In genomic region chr3:142363936-142364467, GRCh38 we compare ENCODE assay signal across 1 cellular context.
TF ChIP-seq lines count a peak whose summit lies in the region.

No MANE protein-coding gene starts in this region.

TF ChIP-seq in HepG2, 621 proteins besides CTCF, POLR2A, EP300 and RAD21 (continued from another document and continues in another):
- no peak for TF ChIP-seq SOX5 (CRISPR knock-in tag; IDR thresholded peaks at IDR 0.05; ENCODE audit: borderline replicate concordance)
- TF ChIP-seq PTBP1 (IDR thresholded peaks at IDR 0.05; ENCODE audit: low read depth, low read length, poor library complexity, severe bottlenecking): no peak
- no peak for TF ChIP-seq ZNF225 (CRISPR knock-in tag; IDR thresholded peaks at IDR 0.05)
- TF ChIP-seq, protein P1, sequence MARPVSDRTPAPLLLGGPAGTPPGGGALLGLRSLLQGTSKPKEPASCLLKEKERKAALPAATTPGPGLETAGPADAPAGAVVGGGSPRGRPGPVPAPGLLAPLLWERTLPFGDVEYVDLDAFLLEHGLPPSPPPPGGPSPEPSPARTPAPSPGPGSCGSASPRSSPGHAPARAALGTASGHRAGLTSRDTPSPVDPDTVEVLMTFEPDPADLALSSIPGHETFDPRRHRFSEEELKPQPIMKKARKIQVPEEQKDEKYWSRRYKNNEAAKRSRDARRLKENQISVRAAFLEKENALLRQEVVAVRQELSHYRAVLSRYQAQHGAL (CRISPR knock-in tag; IDR thresholded peaks at IDR 0.05; ENCODE audit: not compliant biosample characterization): no peak
- TF ChIP-seq ZFAT (CRISPR knock-in tag; conservative IDR thresholded peaks at IDR 0.05): no peak
- TF ChIP-seq ZBTB7A (CRISPR knock-in tag; IDR thresholded peaks at IDR 0.05): no peak
- TF ChIP-seq FOXA3 (CRISPR knock-in tag; IDR thresholded peaks at IDR 0.05): peak; percentile 23; the same call in 1 of the 2 replicates
- TF ChIP-seq KDM3A (CRISPR knock-in tag; IDR thresholded peaks at IDR 0.05; ENCODE audit: low read depth): no peak
- 0 out of 2 replicates have a peak, but pooled peaks have one; percentile 55 for TF ChIP-seq HNRNPL (IDR thresholded peaks at IDR 0.05; ENCODE audit: low read depth, low read length)
- no peak for TF ChIP-seq XRCC5 (optimal IDR thresholded peaks at IDR 0.05; ENCODE audit: low read length)
- TF ChIP-seq, protein P2, sequence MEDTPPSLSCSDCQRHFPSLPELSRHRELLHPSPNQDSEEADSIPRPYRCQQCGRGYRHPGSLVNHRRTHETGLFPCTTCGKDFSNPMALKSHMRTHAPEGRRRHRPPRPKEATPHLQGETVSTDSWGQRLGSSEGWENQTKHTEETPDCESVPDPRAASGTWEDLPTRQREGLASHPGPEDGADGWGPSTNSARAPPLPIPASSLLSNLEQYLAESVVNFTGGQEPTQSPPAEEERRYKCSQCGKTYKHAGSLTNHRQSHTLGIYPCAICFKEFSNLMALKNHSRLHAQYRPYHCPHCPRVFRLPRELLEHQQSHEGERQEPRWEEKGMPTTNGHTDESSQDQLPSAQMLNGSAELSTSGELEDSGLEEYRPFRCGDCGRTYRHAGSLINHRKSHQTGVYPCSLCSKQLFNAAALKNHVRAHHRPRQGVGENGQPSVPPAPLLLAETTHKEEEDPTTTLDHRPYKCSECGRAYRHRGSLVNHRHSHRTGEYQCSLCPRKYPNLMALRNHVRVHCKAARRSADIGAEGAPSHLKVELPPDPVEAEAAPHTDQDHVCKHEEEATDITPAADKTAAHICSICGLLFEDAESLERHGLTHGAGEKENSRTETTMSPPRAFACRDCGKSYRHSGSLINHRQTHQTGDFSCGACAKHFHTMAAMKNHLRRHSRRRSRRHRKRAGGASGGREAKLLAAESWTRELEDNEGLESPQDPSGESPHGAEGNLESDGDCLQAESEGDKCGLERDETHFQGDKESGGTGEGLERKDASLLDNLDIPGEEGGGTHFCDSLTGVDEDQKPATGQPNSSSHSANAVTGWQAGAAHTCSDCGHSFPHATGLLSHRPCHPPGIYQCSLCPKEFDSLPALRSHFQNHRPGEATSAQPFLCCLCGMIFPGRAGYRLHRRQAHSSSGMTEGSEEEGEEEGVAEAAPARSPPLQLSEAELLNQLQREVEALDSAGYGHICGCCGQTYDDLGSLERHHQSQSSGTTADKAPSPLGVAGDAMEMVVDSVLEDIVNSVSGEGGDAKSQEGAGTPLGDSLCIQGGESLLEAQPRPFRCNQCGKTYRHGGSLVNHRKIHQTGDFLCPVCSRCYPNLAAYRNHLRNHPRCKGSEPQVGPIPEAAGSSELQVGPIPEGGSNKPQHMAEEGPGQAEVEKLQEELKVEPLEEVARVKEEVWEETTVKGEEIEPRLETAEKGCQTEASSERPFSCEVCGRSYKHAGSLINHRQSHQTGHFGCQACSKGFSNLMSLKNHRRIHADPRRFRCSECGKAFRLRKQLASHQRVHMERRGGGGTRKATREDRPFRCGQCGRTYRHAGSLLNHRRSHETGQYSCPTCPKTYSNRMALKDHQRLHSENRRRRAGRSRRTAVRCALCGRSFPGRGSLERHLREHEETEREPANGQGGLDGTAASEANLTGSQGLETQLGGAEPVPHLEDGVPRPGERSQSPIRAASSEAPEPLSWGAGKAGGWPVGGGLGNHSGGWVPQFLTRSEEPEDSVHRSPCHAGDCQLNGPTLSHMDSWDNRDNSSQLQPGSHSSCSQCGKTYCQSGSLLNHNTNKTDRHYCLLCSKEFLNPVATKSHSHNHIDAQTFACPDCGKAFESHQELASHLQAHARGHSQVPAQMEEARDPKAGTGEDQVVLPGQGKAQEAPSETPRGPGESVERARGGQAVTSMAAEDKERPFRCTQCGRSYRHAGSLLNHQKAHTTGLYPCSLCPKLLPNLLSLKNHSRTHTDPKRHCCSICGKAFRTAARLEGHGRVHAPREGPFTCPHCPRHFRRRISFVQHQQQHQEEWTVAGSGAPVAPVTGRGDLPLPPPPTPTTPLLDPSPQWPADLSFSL (CRISPR knock-in tag; IDR thresholded peaks at IDR 0.05): no peak
- TF ChIP-seq TFDP1 (CRISPR knock-in tag; IDR thresholded peaks at IDR 0.05; ENCODE audit: borderline replicate concordance): no peak
- TF ChIP-seq TBX3 (IDR thresholded peaks at IDR 0.05; ENCODE audit: borderline replicate concordance): no peak
- no peak for TF ChIP-seq NFKBIZ (CRISPR knock-in tag; IDR thresholded peaks at IDR 0.05)
- TF ChIP-seq, protein P3, sequence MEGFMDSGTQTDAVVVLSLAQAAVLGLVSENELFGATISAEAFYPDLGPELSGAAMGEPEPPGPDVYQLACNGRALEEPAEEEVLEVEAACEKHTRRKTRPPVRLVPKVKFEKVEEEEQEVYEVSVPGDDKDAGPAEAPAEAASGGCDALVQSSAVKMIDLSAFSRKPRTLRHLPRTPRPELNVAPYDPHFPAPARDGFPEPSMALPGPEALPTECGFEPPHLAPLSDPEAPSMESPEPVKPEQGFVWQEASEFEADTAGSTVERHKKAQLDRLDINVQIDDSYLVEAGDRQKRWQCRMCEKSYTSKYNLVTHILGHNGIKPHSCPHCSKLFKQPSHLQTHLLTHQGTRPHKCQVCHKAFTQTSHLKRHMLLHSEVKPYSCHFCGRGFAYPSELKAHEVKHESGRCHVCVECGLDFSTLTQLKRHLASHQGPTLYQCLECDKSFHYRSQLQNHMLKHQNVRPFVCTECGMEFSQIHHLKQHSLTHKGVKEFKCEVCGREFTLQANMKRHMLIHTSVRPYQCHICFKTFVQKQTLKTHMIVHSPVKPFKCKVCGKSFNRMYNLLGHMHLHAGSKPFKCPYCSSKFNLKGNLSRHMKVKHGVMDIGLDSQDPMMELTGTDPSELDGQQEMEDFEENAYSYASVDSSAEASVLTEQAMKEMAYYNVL (CRISPR knock-in tag; IDR thresholded peaks at IDR 0.05; ENCODE audit: borderline replicate concordance): no peak
- no peak for TF ChIP-seq REXO4 (CRISPR knock-in tag; IDR thresholded peaks at IDR 0.05; ENCODE audit: borderline replicate concordance)
- TF ChIP-seq SMAD9 (CRISPR knock-in tag; IDR thresholded peaks at IDR 0.05): no peak
- TF ChIP-seq PRMT3 (CRISPR knock-in tag; IDR thresholded peaks at IDR 0.05; ENCODE audit: borderline replicate concordance, low read depth): no peak
- no peak for TF ChIP-seq ZNF317 (CRISPR knock-in tag; IDR thresholded peaks at IDR 0.05)
- TF ChIP-seq ZNF232 (CRISPR knock-in tag; IDR thresholded peaks at IDR 0.05; ENCODE audit: borderline replicate concordance): no peak
- TF ChIP-seq SNAPC5 (CRISPR knock-in tag; IDR thresholded peaks at IDR 0.05; ENCODE audit: borderline replicate concordance): no peak
- TF ChIP-seq SKI (IDR thresholded peaks at IDR 0.05; ENCODE audit: partially characterized antibody): no peak
- TF ChIP-seq NFE2L1 (CRISPR knock-in tag; IDR thresholded peaks at IDR 0.05; ENCODE audit: borderline replicate concordance): no peak
- no peak for TF ChIP-seq EEA1 (CRISPR knock-in tag; IDR thresholded peaks at IDR 0.05; ENCODE audit: borderline replicate concordance)
- no peak for TF ChIP-seq YEATS2 (CRISPR knock-in tag; IDR thresholded peaks at IDR 0.05; ENCODE audit: borderline replicate concordance)
- TF ChIP-seq DPF2 (CRISPR knock-in tag; IDR thresholded peaks at IDR 0.05; ENCODE audit: borderline replicate concordance, low read depth): no peak
- no peak for TF ChIP-seq HNF1B (CRISPR knock-in tag; IDR thresholded peaks at IDR 0.05)
- TF ChIP-seq SP5 (CRISPR knock-in tag; IDR thresholded peaks at IDR 0.05; ENCODE audit: borderline replicate concordance, low read depth): peak; percentile 36; the same call in 1 of the 2 replicates
- no peak for TF ChIP-seq HOXA9 (CRISPR knock-in tag; IDR thresholded peaks at IDR 0.05; ENCODE audit: borderline replicate concordance)
- TF ChIP-seq MEIS1 (CRISPR knock-in tag; IDR thresholded peaks at IDR 0.05; ENCODE audit: borderline replicate concordance): no peak
- TF ChIP-seq ZSCAN9 (CRISPR knock-in tag; IDR thresholded peaks at IDR 0.05; ENCODE audit: borderline replicate concordance): no peak
- no peak for TF ChIP-seq ZNF598 (CRISPR knock-in tag; IDR thresholded peaks at IDR 0.05; ENCODE audit: borderline replicate concordance)
- TF ChIP-seq ZBTB21 (CRISPR knock-in tag; IDR thresholded peaks at IDR 0.05): no peak
- no peak for TF ChIP-seq ZNF441 (CRISPR knock-in tag; IDR thresholded peaks at IDR 0.05; ENCODE audit: borderline replicate concordance)
- TF ChIP-seq HNF4A (CRISPR knock-in tag; IDR thresholded peaks at IDR 0.05): no peak
- TF ChIP-seq RERE (CRISPR knock-in tag; IDR thresholded peaks at IDR 0.05; ENCODE audit: low read depth): 0 out of 2 replicates have a peak, but pooled peaks have one; percentile 9
- no peak for TF ChIP-seq PHB2 (IDR thresholded peaks at IDR 0.05; ENCODE audit: partially characterized antibody)
- TF ChIP-seq AHR (CRISPR knock-in tag; IDR thresholded peaks at IDR 0.05): no peak
- TF ChIP-seq, protein P4, sequence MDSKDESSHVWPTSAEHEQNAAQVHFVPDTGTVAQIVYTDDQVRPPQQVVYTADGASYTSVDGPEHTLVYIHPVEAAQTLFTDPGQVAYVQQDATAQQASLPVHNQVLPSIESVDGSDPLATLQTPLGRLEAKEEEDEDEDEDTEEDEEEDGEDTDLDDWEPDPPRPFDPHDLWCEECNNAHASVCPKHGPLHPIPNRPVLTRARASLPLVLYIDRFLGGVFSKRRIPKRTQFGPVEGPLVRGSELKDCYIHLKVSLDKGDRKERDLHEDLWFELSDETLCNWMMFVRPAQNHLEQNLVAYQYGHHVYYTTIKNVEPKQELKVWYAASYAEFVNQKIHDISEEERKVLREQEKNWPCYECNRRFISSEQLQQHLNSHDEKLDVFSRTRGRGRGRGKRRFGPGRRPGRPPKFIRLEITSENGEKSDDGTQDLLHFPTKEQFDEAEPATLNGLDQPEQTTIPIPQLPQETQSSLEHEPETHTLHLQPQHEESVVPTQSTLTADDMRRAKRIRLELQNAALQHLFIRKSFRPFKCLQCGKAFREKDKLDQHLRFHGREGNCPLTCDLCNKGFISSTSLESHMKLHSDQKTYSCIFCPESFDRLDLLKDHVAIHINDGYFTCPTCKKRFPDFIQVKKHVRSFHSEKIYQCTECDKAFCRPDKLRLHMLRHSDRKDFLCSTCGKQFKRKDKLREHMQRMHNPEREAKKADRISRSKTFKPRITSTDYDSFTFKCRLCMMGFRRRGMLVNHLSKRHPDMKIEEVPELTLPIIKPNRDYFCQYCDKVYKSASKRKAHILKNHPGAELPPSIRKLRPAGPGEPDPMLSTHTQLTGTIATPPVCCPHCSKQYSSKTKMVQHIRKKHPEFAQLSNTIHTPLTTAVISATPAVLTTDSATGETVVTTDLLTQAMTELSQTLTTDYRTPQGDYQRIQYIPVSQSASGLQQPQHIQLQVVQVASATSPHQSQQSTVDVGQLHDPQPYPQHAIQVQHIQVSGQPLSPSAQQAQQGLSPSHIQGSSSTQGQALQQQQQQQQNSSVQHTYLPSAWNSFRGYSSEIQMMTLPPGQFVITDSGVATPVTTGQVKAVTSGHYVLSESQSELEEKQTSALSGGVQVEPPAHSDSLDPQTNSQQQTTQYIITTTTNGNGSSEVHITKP (CRISPR knock-in tag; IDR thresholded peaks at IDR 0.05; ENCODE audit: low read depth): no peak
- no peak for TF ChIP-seq GTF3A (CRISPR knock-in tag; conservative IDR thresholded peaks at IDR 0.05)
- no peak for TF ChIP-seq ZNF329 (CRISPR knock-in tag; IDR thresholded peaks at IDR 0.05; ENCODE audit: low read depth)
